In the genomic region with DNA sequence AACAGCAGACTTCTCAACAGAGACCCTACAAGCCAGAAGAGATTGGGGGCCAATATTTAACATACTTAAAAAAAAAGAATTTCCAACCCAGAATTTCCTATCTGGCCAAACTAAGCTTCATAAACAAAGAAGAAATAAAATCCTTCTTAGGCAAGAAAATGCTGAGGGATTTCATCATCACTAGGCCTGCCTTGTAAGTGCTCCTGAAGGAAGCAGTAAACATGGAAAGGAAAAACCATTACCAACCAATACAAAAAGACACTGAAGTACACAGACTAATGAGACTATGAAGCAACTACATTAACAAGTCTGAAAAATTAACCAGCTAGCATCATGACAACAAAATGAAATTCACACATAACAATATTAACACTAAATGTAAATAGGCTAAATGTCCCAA, we compare ENCODE assay signal across 23 cellular contexts.
DNase-seq lines count a peak whose midpoint lies in the region; ATAC-seq, FAIRE-seq and TF ChIP-seq lines count a peak whose summit lies in the region.
"Had no signal": no experiment of that assay in that cellular context is flagged by ENCODE, and none has a peak within 500 bp of the region (broad histone marks: within the 10 kb centered on the region; RNA-seq: fewer than 3 reads in every experiment).

No MANE protein-coding gene starts in this region.

- H3K9me3 Mint-ChIP-seq in Caco-2 (ENCODE audit: unreplicated experiment): peaks cover 29% of the 10 kb centered on the region
- H3K9me3 Mint-ChIP-seq in activated CD8-positive, alpha-beta T cell treated with anti-CD3 and anti-CD28 coated beads, Interleukin-2, amount 10 ng/mL, durations not matched to agents 7 days and 5 days (ENCODE audit: insufficient read depth): peaks cover 4% of the 10 kb centered on the region

- TF ChIP-seq POLR2A in GM12891 (IDR thresholded peaks at IDR 0.05; ENCODE audit: low read depth, low read length): no peak

- H2BK5ac ChIP-seq in mesenchymal stem cell (ENCODE audit: low read depth, low read length, poor library complexity, severe bottlenecking): no peak overlapping the region

- no peak overlapping the region for H2BK120ac ChIP-seq in mesenchymal stem cell (ENCODE audit: low read depth, low read length)

- peaks cover 8% of the 10 kb centered on the region for H3K36me3 Mint-ChIP-seq in Caco-2 (ENCODE audit: insufficient read depth, unreplicated experiment)
- H3K36me3 Mint-ChIP-seq in activated CD8-positive, alpha-beta T cell treated with anti-CD3 and anti-CD28 coated beads, Interleukin-2, amount 10 ng/mL, durations not matched to agents 7 days and 5 days (ENCODE audit: low read depth): no peaks in the 10 kb centered on the region
- H3K36me3 Mint-ChIP-seq: CD4-positive, CD25-positive, alpha-beta regulatory T cell; CD8-positive, alpha-beta T cell had no signal

- no peak overlapping the region for H3K23ac ChIP-seq in mesenchymal stem cell (ENCODE audit: low read length in 2 of 2)

- no peak overlapping the region for H3K27ac ChIP-seq in mesenchymal stem cell (ENCODE audit: low read length, poor library complexity, severe bottlenecking)
- H3K27ac ChIP-seq: 22Rv1, BLaER1, C4-2B had no signal

- H4K91ac ChIP-seq in mesenchymal stem cell (ENCODE audit: low read length): no peak overlapping the region

- H3K36me3 ChIP-seq in Caco-2 (ENCODE audit: control insufficient read depth, insufficient read depth, low read length) (no peaks in the 10 kb centered on the region), adipocyte (ENCODE audit: control insufficient read depth, insufficient read depth, low read length, severe bottlenecking) (no peaks in the 10 kb centered on the region), mesenchymal stem cell (ENCODE audit: control insufficient read depth in 1 of 2, insufficient read depth in 2 of 2, low read depth in 1 of 2, low read length in 2 of 2) (no peaks in the 10 kb centered on the region)
- H3K36me3 ChIP-seq: BLaER1, HAP-1 had no signal

- no peaks in the 10 kb centered on the region for H3K27me3 ChIP-seq in Caco-2 (replicated peaks; ENCODE audit: control insufficient read depth, insufficient read depth, low read length)
- H3K27me3 ChIP-seq in adipocyte (replicated peaks; ENCODE audit: control insufficient read depth, insufficient read depth, low read length): no peaks in the 10 kb centered on the region
- no peaks in the 10 kb centered on the region for H3K27me3 ChIP-seq in mesenchymal stem cell (ENCODE audit: control insufficient read depth in 1 of 2, insufficient read depth in 1 of 2, low read length in 2 of 2)
- H3K27me3 ChIP-seq: BLaER1 had no signal

- H3K4me1 Mint-ChIP-seq in Caco-2 (ENCODE audit: low read depth, unreplicated experiment): peaks cover 29% of the 10 kb centered on the region
- H3K4me1 Mint-ChIP-seq in activated CD8-positive, alpha-beta T cell treated with anti-CD3 and anti-CD28 coated beads, Interleukin-2, amount 10 ng/mL, durations not matched to agents 7 days and 5 days (ENCODE audit: low read depth): no peaks in the 10 kb centered on the region
- H3K4me1 Mint-ChIP-seq: B cell; CD4-positive, CD25-positive, alpha-beta regulatory T cell had no signal

- no peak overlapping the region for H2AFZ ChIP-seq in mesenchymal stem cell (ENCODE audit: low read depth, low read length)

- H3K4me1 ChIP-seq in Caco-2: peaks cover 12% of the 10 kb centered on the region
- no peaks in the 10 kb centered on the region for H3K4me1 ChIP-seq in adipocyte (ENCODE audit: control insufficient read depth, insufficient read depth, low read length)
- H3K4me1 ChIP-seq in mesenchymal stem cell (ENCODE audit: control insufficient read depth, insufficient read depth, low read depth, low read length): no peaks in the 10 kb centered on the region
- H3K4me1 ChIP-seq: BLaER1, HAP-1 had no signal

- H2AK5ac ChIP-seq in mesenchymal stem cell (ENCODE audit: low read length, severe bottlenecking): no peak overlapping the region

- intact Hi-C loops in Caco-2 (cut with micrococcal nuclease; ENCODE audit: unreplicated experiment): no loop called here

- no peak for DNase-seq in Caco-2
- peak; percentile 16 for DNase-seq in adipocyte (ENCODE audit: low read depth)
- peak; percentile 1 for DNase-seq in fibroblast of peridontal ligament (ENCODE audit: extremely low read depth)
- peak; percentile 22 for DNase-seq in mesenchymal stem cell
- DNase-seq in DMS 273 (lab: John Stamatoyannopoulos, UW; ENCODE audit: unreplicated experiment): no peak
- DNase-seq in frontal cortex (ENCODE audit: low spot score in 2 of 2): no peak
- DNase-seq in GM12891 (ENCODE audit: insufficient read length, low spot score): no peak
- no peak for DNase-seq in activated CD8-positive, alpha-beta T cell treated with anti-CD3 and anti-CD28 coated beads, Interleukin-2, amount 10 ng/mL, durations not matched to agents 7 days and 5 days
- DNase-seq: CD4-positive, CD25-positive, alpha-beta regulatory T cell; CD8-positive, alpha-beta T cell; DMS153; DND-41; GOT3; HFFc6 had no signal

- H3K18ac ChIP-seq in mesenchymal stem cell (ENCODE audit: low read depth in 1 of 2, low read length in 2 of 2): no peak overlapping the region

- FAIRE-seq in frontal cortex (lab: Jason Lieb, UNC) (no peak), GM12891 (lab: Jason Lieb, UNC) (no peak)
- FAIRE-seq: A204.1, D721Med, G401.6, H54 had no signal

- H3K4ac ChIP-seq in mesenchymal stem cell (ENCODE audit: low read depth in 1 of 2, low read length in 2 of 2): no peak overlapping the region

- POLR2A ChIA-PET in Caco-2 (lab: Charles Lee): no interaction called here
- POLR2A ChIA-PET in activated CD8-positive, alpha-beta T cell treated with anti-CD3 and anti-CD28 coated beads, Interleukin-2, amount 10 ng/mL, durations not matched to agents 7 days and 5 days (lab: Charles Lee): no interaction called here

- H3K79me1 ChIP-seq in mesenchymal stem cell (replicated peaks; ENCODE audit: low read length, poor library complexity, severe bottlenecking): no peaks in the 10 kb centered on the region

- H3K4me3 Mint-ChIP-seq in Caco-2 (ENCODE audit: unreplicated experiment): no peak overlapping the region
- H3K4me3 Mint-ChIP-seq in activated CD8-positive, alpha-beta T cell treated with anti-CD3 and anti-CD28 coated beads, Interleukin-2, amount 10 ng/mL, durations not matched to agents 7 days and 5 days: no peak overlapping the region
- H3K4me3 Mint-ChIP-seq: B cell; CD4-positive, CD25-positive, alpha-beta regulatory T cell; CD8-positive, alpha-beta T cell; HFFc6 had no signal

- H2BK15ac ChIP-seq in mesenchymal stem cell (ENCODE audit: low read depth, poor library complexity, severe bottlenecking): no peak overlapping the region

- H4K8ac ChIP-seq in mesenchymal stem cell (ENCODE audit: low read length): no peak overlapping the region

- no peak overlapping the region for H3K14ac ChIP-seq in mesenchymal stem cell (ENCODE audit: low read length in 2 of 2)

- no peak overlapping the region for H3K4me2 ChIP-seq in mesenchymal stem cell (ENCODE audit: low read length, poor library complexity, severe bottlenecking)
- H3K4me2 ChIP-seq: BLaER1 had no signal

- no peak overlapping the region for H3K9ac ChIP-seq in adipocyte (ENCODE audit: low read length)
- H3K9ac ChIP-seq in mesenchymal stem cell (ENCODE audit: low read length): no peak overlapping the region
- H3K9ac ChIP-seq: BLaER1 had no signal

- no TSS peak for BruUV-seq in Caco-2 (replicated peaks; lab: Mats Ljungman, UMichigan)

- CTCF ChIA-PET in Caco-2 (lab: Charles Lee): no interaction called here
- CTCF ChIA-PET in activated CD8-positive, alpha-beta T cell treated with anti-CD3 and anti-CD28 coated beads, Interleukin-2, amount 10 ng/mL, durations not matched to agents 7 days and 5 days (lab: Charles Lee): no interaction called here

- H2BK12ac ChIP-seq in mesenchymal stem cell (ENCODE audit: low read length in 2 of 2): no peak overlapping the region

- no peaks in the 10 kb centered on the region for H3K9me3 ChIP-seq in Caco-2
- no peaks in the 10 kb centered on the region for H3K9me3 ChIP-seq in adipocyte (ENCODE audit: control insufficient read depth, low read length)
- H3K9me3 ChIP-seq in mesenchymal stem cell (ENCODE audit: control insufficient read depth, low read length): peaks cover 4% of the 10 kb centered on the region
- H3K9me3 ChIP-seq: BLaER1, HAP-1 had no signal

- H3K27ac Mint-ChIP-seq in Caco-2 (ENCODE audit: unreplicated experiment): peak overlapping the region; percentile 7
- no peak overlapping the region for H3K27ac Mint-ChIP-seq in activated CD8-positive, alpha-beta T cell treated with anti-CD3 and anti-CD28 coated beads, Interleukin-2, amount 10 ng/mL, durations not matched to agents 7 days and 5 days
- H3K27ac Mint-ChIP-seq: B cell; CD8-positive, alpha-beta T cell; HFFc6 had no signal

- H3K27me3 Mint-ChIP-seq in Caco-2 (ENCODE audit: insufficient read depth, unreplicated experiment): no peaks in the 10 kb centered on the region
- no peaks in the 10 kb centered on the region for H3K27me3 Mint-ChIP-seq in activated CD8-positive, alpha-beta T cell treated with anti-CD3 and anti-CD28 coated beads, Interleukin-2, amount 10 ng/mL, durations not matched to agents 7 days and 5 days (ENCODE audit: low read depth)
- H3K27me3 Mint-ChIP-seq: B cell; CD4-positive, CD25-positive, alpha-beta regulatory T cell had no signal

- no peak for TF ChIP-seq CTCF in Caco-2 (IDR thresholded peaks at IDR 0.05; ENCODE audit: insufficient read depth in 1 of 2, low read depth in 1 of 2, low read length in 1 of 2, severe bottlenecking in 1 of 2, unreplicated experiment in 1 of 2)

- no peak for ATAC-seq in activated CD8-positive, alpha-beta T cell treated with anti-CD3 and anti-CD28 coated beads, Interleukin-2, amount 10 ng/mL, durations not matched to agents 7 days and 5 days
- ATAC-seq: CD8-positive, alpha-beta T cell had no signal

- no peak overlapping the region for H3K4me3 ChIP-seq in Caco-2 (ENCODE audit: low read depth, low read length)
- no peak overlapping the region for H3K4me3 ChIP-seq in adipocyte (ENCODE audit: low read length)
- no peak overlapping the region for H3K4me3 ChIP-seq in mesenchymal stem cell (ENCODE audit: insufficient read depth in 1 of 2, low read depth in 1 of 2, low read length in 2 of 2)
- H3K4me3 ChIP-seq: BLaER1, HAP-1 had no signal

TF ChIP-seq in GM12891, 5 proteins besides CTCF, POLR2A, EP300 and RAD21:
- TF ChIP-seq POLR2AphosphoS5 (IDR thresholded peaks at IDR 0.05; ENCODE audit: low read depth, low read length) (no peak), POU2F2 (IDR thresholded peaks at IDR 0.05; ENCODE audit: low read depth, low read length) (no peak), SPI1 (IDR thresholded peaks at IDR 0.05; ENCODE audit: low read depth, low read length) (no peak), PAX5 (IDR thresholded peaks at IDR 0.05; ENCODE audit: insufficient read depth, low read length, severe bottlenecking) (no peak)
TF ChIP-seq in GM12891: peak in this region for 0.

Comparison
In these comparisons a context has a peak if more than half of its experiments do, and no peak if none do; other contexts are left out.
1. DNase-seq: peak in adipocyte (single experiment), fibroblast of peridontal ligament (single experiment) and mesenchymal stem cell (single experiment); none in Caco-2 (0 of 2), DMS 273 (single experiment), frontal cortex (0 of 2), GM12891 (single experiment) and activated CD8-positive, alpha-beta T cell treated with anti-CD3 and anti-CD28 coated beads, Interleukin-2, amount 10 ng/mL, durations not matched to agents 7 days and 5 days (single experiment).